9 cellular contexts compared by ENCODE assay signal in the genomic region with DNA sequence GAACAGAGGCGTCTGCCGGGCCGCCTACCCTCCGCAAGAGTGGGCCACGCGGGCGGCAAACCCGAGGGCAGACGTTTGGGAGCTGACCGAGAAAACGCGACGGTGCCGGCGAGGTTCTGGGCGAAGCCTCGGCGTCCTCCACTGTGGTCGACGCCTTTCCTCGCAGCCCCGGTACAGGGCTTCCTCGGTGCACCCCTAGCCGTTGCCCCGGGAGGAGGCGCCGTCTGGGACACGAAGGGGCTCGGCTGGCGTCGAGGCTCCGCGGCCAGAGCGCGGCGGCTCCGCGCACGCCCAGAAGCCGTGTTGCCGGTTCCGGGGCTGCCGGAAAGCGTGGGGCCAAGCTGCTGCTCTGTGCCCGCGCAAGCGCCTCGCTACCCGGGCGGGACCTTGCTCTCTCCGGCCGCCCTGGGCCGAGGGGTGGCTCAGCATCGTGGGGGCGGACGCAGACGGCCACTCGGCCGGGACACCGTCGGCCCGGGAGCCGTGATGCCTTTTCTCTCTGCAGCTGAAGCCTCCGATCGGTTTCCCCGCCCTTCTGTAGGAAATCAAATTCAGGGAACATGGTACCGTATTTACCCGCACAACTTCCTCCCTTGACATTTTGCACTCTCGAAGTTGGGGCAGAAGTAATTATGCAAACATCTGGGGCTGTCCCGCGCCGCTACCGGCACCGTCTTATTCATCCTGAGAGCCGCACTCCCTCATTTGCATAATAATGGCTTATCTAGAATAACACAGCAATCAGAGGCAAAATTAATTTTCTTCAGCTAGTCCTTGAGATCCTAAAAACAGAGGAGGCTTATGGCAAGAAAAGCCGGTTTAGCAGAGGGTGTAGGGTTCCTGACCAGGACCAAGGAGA. TPM values are rescaled to one million over a fixed set of nuclear protein-coding genes. Genes with fewer than 3 reads are reported as not detected.
DNase-seq lines count a peak whose midpoint lies in the region; ATAC-seq and TF ChIP-seq lines count a peak whose summit lies in the region.
"Had no signal": no experiment of that assay in that cellular context is flagged by ENCODE, and none has a peak within 500 bp of the region (broad histone marks: within the 10 kb centered on the region; RNA-seq: fewer than 3 reads in every experiment).

No MANE protein-coding gene starts in this region.

- peak; percentile 54 for ATAC-seq in HG02943 (IDR thresholded peaks at IDR 0.05; ENCODE audit: low read depth, unreplicated experiment)

- peaks cover 92% of the 10 kb centered on the region for H3K27me3 ChIP-seq in colonic mucosa

- H3K9ac ChIP-seq in SK-N-MC (ENCODE audit: insufficient read length) (peak overlapping the region; percentile 69), colonic mucosa (ENCODE audit: low read depth in 2 of 2, low read length in 2 of 2) (no peak overlapping the region)

- DNase-seq in DMS53 (lab: John Stamatoyannopoulos, UW) (peak; percentile 57), DMS53 treated with DMSO at 0.1 percent for 48 hours (lab: John Stamatoyannopoulos, UW; ENCODE audit: unreplicated experiment) (no peak), SK-N-MC (ENCODE audit: low read depth, low spot score) (no peak), colonic mucosa (no peak), NCI-H2171 treated with DMSO at 0.1 percent for 48 hours (lab: John Stamatoyannopoulos, UW) (no peak), RWPE1 (ENCODE audit: low spot score) (no peak)
- DNase-seq in stimulated activated CD4-positive, alpha-beta T cell treated with anti-CD3 and anti-CD28 coated beads, Interleukin-15, amount 100 ng/mL, for 24 hours = peak; percentile 86

- H3K4me3 ChIP-seq in SK-N-MC = peak overlapping the region; percentile 83
- peak overlapping the region; percentile 9 for H3K4me3 ChIP-seq in colonic mucosa

- POLR2A ChIA-PET in RWPE1 (lab: Yijun Ruan, JAX; ENCODE audit: low non-redundant PET) = interaction anchor here (0.6 kb wide), 1 partner anchor 58 kb away, joined by 9 read pairs; no protein-coding TSS in a partner anchor

- no peaks in the 10 kb centered on the region for H3K36me3 ChIP-seq in SK-N-MC (ENCODE audit: insufficient read depth, low read length)
- no peaks in the 10 kb centered on the region for H3K36me3 ChIP-seq in colonic mucosa

- CTCF ChIA-PET in RWPE1 (lab: Yijun Ruan, JAX) = interaction anchor here (0.6 to 1.4 kb wide), 4 partner anchors 14 to 113 kb away, joined by 3 to 5 read pairs (median 4); no protein-coding TSS in a partner anchor

- intact Hi-C loops in colonic mucosa (cut with DNase I) = no loop called here

- H3K4me1 ChIP-seq in colonic mucosa = peaks cover 22% of the 10 kb centered on the region

- TF ChIP-seq CTCF in colonic mucosa (IDR thresholded peaks at IDR 0.05) (no peak), RWPE1 (conservative IDR thresholded peaks at IDR 0.05; ENCODE audit: low read depth) (no peak)

- peak overlapping the region; percentile 67 for H3K27ac ChIP-seq in SK-N-MC
- no peak overlapping the region for H3K27ac ChIP-seq in colonic mucosa
- H3K27ac ChIP-seq in RWPE1 = no peak overlapping the region
- H3K27ac ChIP-seq: 22Rv1 had no signal

- no peaks in the 10 kb centered on the region for H3K9me3 ChIP-seq in SK-N-MC (ENCODE audit: low read depth, low read length)
- H3K9me3 ChIP-seq in colonic mucosa = no peaks in the 10 kb centered on the region

RNA-seq across cellular contexts. Expression of gene CBX8, which starts 7.3 kb away (rescaled TPM):
- 1 to 10 TPM; 5.0 to 8.1 TPM for total RNA-seq in colonic mucosa

RNA-seq across cellular contexts. Expression of gene CBX2, which starts 26.3 kb away (rescaled TPM):
- 1 to 10 TPM; 2.1 to 4.0 TPM for total RNA-seq in colonic mucosa

RNA-seq across cellular contexts. Expression of gene CBX4, which starts 35.0 kb away (rescaled TPM):
- 10 to 100 TPM; 10.6 to 18.1 TPM for total RNA-seq in colonic mucosa

Comparison
In these comparisons a context has a peak if more than half of its experiments do, and no peak if none do; other contexts are left out.
1. DNase-seq: peak in DMS53 (single experiment) and stimulated activated CD4-positive, alpha-beta T cell treated with anti-CD3 and anti-CD28 coated beads, Interleukin-15, amount 100 ng/mL, for 24 hours (single experiment); none in DMS53 treated with DMSO at 0.1 percent for 48 hours (single experiment), SK-N-MC (single experiment), colonic mucosa (single experiment), NCI-H2171 treated with DMSO at 0.1 percent for 48 hours (single experiment) and RWPE1 (single experiment).